In the genomic region with DNA sequence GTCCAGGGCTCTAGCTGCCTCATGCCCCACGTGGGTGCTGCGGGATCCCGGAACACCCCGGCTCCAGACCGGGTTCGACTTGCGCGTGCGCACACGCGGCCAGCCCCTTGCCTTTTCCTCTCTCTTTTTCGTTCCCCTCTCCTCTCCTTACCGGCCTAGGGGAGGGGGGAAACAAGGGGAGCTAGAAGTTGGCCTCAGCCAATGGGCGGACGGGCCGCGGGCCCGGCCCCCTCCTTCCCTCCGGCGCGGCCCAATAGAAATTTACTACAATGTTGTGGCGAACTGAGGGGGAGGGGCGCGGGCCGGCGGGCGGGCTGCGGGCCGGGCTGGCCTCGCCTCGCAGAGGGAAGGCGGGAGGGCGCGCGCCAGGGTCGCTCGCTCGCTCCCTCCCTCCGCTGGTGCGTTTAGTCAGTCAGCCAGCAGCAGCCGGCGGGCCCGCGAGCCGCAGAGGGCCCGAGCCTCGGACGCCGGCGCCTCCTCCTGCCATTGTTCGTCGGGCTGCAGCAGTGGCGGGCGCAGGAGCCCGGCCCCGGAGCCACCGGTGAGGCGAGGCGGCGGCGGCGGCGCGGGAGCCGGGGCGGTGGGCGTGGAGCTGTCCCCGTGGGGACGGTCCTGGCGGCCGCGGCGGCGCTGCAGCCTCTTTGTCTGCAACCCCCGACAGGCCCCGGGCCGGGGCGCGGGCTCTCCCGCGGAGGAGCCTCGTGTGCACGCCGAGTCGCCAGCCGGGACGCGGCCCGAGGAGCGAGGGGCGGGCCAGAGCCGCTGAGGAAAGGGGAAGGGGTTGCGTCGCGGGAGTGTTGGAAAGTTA, we compare ENCODE assay signal across 8 cellular contexts. TPM values are rescaled to one million over a fixed set of nuclear protein-coding genes. Genes with fewer than 3 reads are reported as not detected.
A peak's percentile ranks its signal among the peaks of the same experiment; 100 is the strongest.
DNase-seq lines count a peak whose midpoint lies in the region; ATAC-seq, FAIRE-seq and TF ChIP-seq lines count a peak whose summit lies in the region.

A gene (plus strand): TSS at position 342 of the 808 bp plus-strand sequence. CDS start 72,869 bp downstream, outside the sequence.

- peak within 1 kb of the TSS; percentile 59 for H4K91ac ChIP-seq in H1 (replicated peaks; ENCODE audit: insufficient read length, low read length)

- peaks cover 50% of the 10 kb centered on the region for H3K4me1 ChIP-seq in CD4-positive, alpha-beta memory T cell (ENCODE audit: insufficient read depth, low read length)
- peaks cover 4 to 15% (median 7%) of the 10 kb centered on the region in 4 experiments; a peak in 5 of 7 replicates for H3K4me1 ChIP-seq in H1 (replicated peaks in 1 of 4; ENCODE audit: control insufficient read depth in 3 of 4, insufficient read depth in 4 of 4, low read length in 3 of 4)
- H3K4me1 ChIP-seq in mesendoderm (ENCODE audit: control insufficient read depth, low read depth, low read length): peaks cover 2% of the 10 kb centered on the region

- no peak for TF ChIP-seq RAD21 in H1 (IDR thresholded peaks at IDR 0.05 in 1 of 2, conservative IDR thresholded peaks at IDR 0.05 in 1 of 2; ENCODE audit: low read depth in 2 of 2, low read length in 2 of 2)

- no peaks in the 10 kb centered on the region for H3K36me3 ChIP-seq in CD4-positive, alpha-beta memory T cell (ENCODE audit: insufficient read depth, low read length)
- H3K36me3 ChIP-seq in H1 (ENCODE audit: control insufficient read depth in 2 of 4, insufficient read depth in 4 of 4, low read length in 3 of 4) (no peaks in the 10 kb centered on the region), mesendoderm (ENCODE audit: control insufficient read depth, insufficient read depth, low read length) (no peaks in the 10 kb centered on the region)

- peak; percentile 87 to 91 (median 87) for DNase-seq in CD4-positive, alpha-beta memory T cell
- peak; percentile 95 for DNase-seq in HTR-8/SVneo (ENCODE audit: insufficient read length, low spot score)
- peak; percentile 85 to 96 for DNase-seq in NOMO-1 (lab: John Stamatoyannopoulos, UW; ENCODE audit: unreplicated experiment in 2 of 2)
- peak; percentile 79 to 80 for DNase-seq in activated CD8-positive, alpha-beta memory T cell treated with anti-CD3 and anti-CD28 coated beads for 4 hours (ENCODE audit: low read depth in 2 of 2)
- peak; percentile 96 for DNase-seq in H1 (ENCODE audit: low read depth in 1 of 2, low spot score in 2 of 2)
- peak; percentile 99 for DNase-seq in mesendoderm
- peak; percentile 79 for DNase-seq in stimulated activated CD8-positive, alpha-beta memory T cell treated with anti-CD3 and anti-CD28 coated beads, Interleukin-12 subunit alpha, Interleukin-12 subunit beta, amount 100 ng/mL, for 24 hours (ENCODE audit: extremely low read depth)

- POLR2A ChIA-PET in CD4-positive, alpha-beta memory T cell (lab: Charles Lee; ENCODE audit: partially characterized antibody): interaction anchor here (0.5 to 4.2 kb wide), 36 partner anchors 11 to 1189 kb away, joined by 3 to 101 read pairs (median 5); a partner anchor contains a TSS
- POLR2A ChIA-PET in H1 (lab: Charles Lee; ENCODE audit: partially characterized antibody): interaction anchor here (0.5 to 3.0 kb wide), 34 partner anchors 9 to 283 kb away, joined by 3 to 18 read pairs (median 4); no protein-coding TSS in a partner anchor

- no peak for TF ChIP-seq CTCF in H1 (IDR thresholded peaks at IDR 0.05; ENCODE audit: control extremely low read depth in 1 of 3, insufficient read depth in 1 of 3, low read depth in 1 of 3, low read length in 3 of 3)

- H3K56ac ChIP-seq in H1 (replicated peaks; ENCODE audit: insufficient read length, low read depth, low read length): peak within 1 kb of the TSS; percentile 70
- peak within 1 kb of the TSS; percentile 95 for H3K56ac ChIP-seq in mesendoderm (ENCODE audit: low read length)

- H3K4me2 ChIP-seq in H1 (ENCODE audit: insufficient read depth in 1 of 2, low read depth in 2 of 2, low read length in 2 of 2) (peak within 1 kb of the TSS; percentile 79 to 91), mesendoderm (ENCODE audit: low read length) (peak within 1 kb of the TSS; percentile 73)

- peak within 1 kb of the TSS; percentile 82 for H2BK12ac ChIP-seq in H1 (ENCODE audit: low read depth, low read length)

- H2BK20ac ChIP-seq in H1 (ENCODE audit: low read length): no peak within 1 kb of the TSS

- peak within 1 kb of the TSS; percentile 84 for H2BK120ac ChIP-seq in H1 (replicated peaks; ENCODE audit: low read depth, low read length)
- no peak within 1 kb of the TSS for H2BK120ac ChIP-seq in mesendoderm (ENCODE audit: low read depth, low read length)

- no peak within 1 kb of the TSS for H3K14ac ChIP-seq in H1 (ENCODE audit: insufficient read length)

- peak within 1 kb of the TSS; percentile 89 for H2AFZ ChIP-seq in H1 (ENCODE audit: low read length)

- H3K4me3 Mint-ChIP-seq in CD4-positive, alpha-beta memory T cell: peak within 1 kb of the TSS; percentile 98 to 99 (median 99)

- peaks cover 0 to 3% (median 0%) of the 10 kb centered on the region in 8 donors for H3K9me3 Mint-ChIP-seq in CD4-positive, alpha-beta memory T cell

- no peak within 1 kb of the TSS for H3K23ac ChIP-seq in H1 (ENCODE audit: insufficient read length)
- peak within 1 kb of the TSS; percentile 15 for H3K23ac ChIP-seq in mesendoderm (ENCODE audit: low read length)

- H2BK5ac ChIP-seq in H1 (ENCODE audit: low read depth, low read length) (peak within 1 kb of the TSS; percentile 41; the same call in 1 of the 2 replicates), mesendoderm (ENCODE audit: low read length) (no peak within 1 kb of the TSS)

- H3K27ac Mint-ChIP-seq in CD4-positive, alpha-beta memory T cell: peak within 1 kb of the TSS; percentile 93 to 98 (median 96)

- H4K8ac ChIP-seq in H1 (ENCODE audit: extremely low read depth, insufficient read depth, low read length): peak within 1 kb of the TSS; percentile 98
- H4K8ac ChIP-seq in mesendoderm (ENCODE audit: low read depth, low read length): no peak within 1 kb of the TSS

- peaks cover 0 to 44% of the 10 kb centered on the region in 2 experiments; a peak in 2 of 4 replicates for H3K79me2 ChIP-seq in H1 (ENCODE audit: control insufficient read depth in 1 of 2, insufficient read depth in 2 of 2, low read length in 2 of 2)
- H3K79me2 ChIP-seq in mesendoderm (ENCODE audit: control insufficient read depth, insufficient read depth, low read length): no peaks in the 10 kb centered on the region

- no peaks in the 10 kb centered on the region; the same call in 1 of the 2 replicates for H3K79me1 ChIP-seq in H1 (ENCODE audit: low read depth, low read length)
- no peaks in the 10 kb centered on the region for H3K79me1 ChIP-seq in mesendoderm (ENCODE audit: low read length)

- peaks cover 9 to 17% of the 10 kb centered on the region in 2 donors for H3K36me3 Mint-ChIP-seq in CD4-positive, alpha-beta memory T cell

- FAIRE-seq in HTR-8/SVneo (lab: Jason Lieb, UNC) (peak; percentile 78), H1 (lab: Jason Lieb, UNC) (peak; percentile 48)

- peaks cover 34 to 55% (median 40%) of the 10 kb centered on the region in 4 donors for H3K4me1 Mint-ChIP-seq in CD4-positive, alpha-beta memory T cell

- TF ChIP-seq EP300 in H1 (IDR thresholded peaks at IDR 0.05; ENCODE audit: borderline replicate concordance in 1 of 2, low read depth in 2 of 2, low read length in 2 of 2): no peak

- peak; percentile 78 to 90 for TF ChIP-seq POLR2A in H1 (IDR thresholded peaks at IDR 0.05; ENCODE audit: control extremely low read depth in 1 of 2, low read depth in 2 of 2, low read length in 2 of 2)

- peak within 1 kb of the TSS; percentile 83 to 96 (median 90) for H3K9ac ChIP-seq in H1 (replicated peaks in 1 of 4; ENCODE audit: extremely low read depth in 1 of 4, low read depth in 3 of 4, low read length in 3 of 4)
- H3K9ac ChIP-seq in mesendoderm (ENCODE audit: low read length): peak within 1 kb of the TSS; percentile 75

- H2AK5ac ChIP-seq in H1 (ENCODE audit: low read depth, low read length) (peak within 1 kb of the TSS; percentile 87; the same call in 1 of the 2 replicates), mesendoderm (ENCODE audit: low read length) (no peak within 1 kb of the TSS)

- H3K4ac ChIP-seq in H1 (replicated peaks; ENCODE audit: insufficient read length, low read depth, low read length) (peak within 1 kb of the TSS; percentile 63), mesendoderm (ENCODE audit: low read depth, low read length) (no peak within 1 kb of the TSS)

- 2% methylated on average over 33 of the region's 95 CpGs; no CpG with 5 or more reads in 1 of the 2 experiments for WGBS in H1 (ENCODE audit: extremely low coverage in 1 of 2, insufficient coverage in 1 of 2, insufficient read length in 1 of 2, insufficient replicate concordance in 2 of 2, low coverage in 1 of 2, low lambda C conversion rate in 2 of 2, missing lambda C conversion rate in 1 of 2), 2 experiments
- no CpG with 5 or more reads among the region's 95 CpGs for WGBS in mesendoderm (ENCODE audit: extremely low coverage, insufficient coverage, low lambda C conversion rate)

- 0 out of 2 replicates have a peak within 1 kb of the TSS, but pooled peaks have one; percentile 1 for H2BK15ac ChIP-seq in H1 (ENCODE audit: low read length)
- H2BK15ac ChIP-seq in mesendoderm (replicated peaks; ENCODE audit: low read depth): no peak within 1 kb of the TSS

- peak within 1 kb of the TSS; percentile 83 to 90 for H3K4me3 ChIP-seq in CD4-positive, alpha-beta memory T cell (ENCODE audit: low read length in 2 of 2)
- H3K4me3 ChIP-seq in H1 (ENCODE audit: extremely low read depth in 1 of 4, insufficient read depth in 2 of 4, low read depth in 3 of 4, low read length in 4 of 4) (peak within 1 kb of the TSS; percentile 78 to 95 (median 94)), mesendoderm (ENCODE audit: low read length) (peak within 1 kb of the TSS; percentile 77)

- CTCF ChIA-PET in CD4-positive, alpha-beta memory T cell (lab: Charles Lee; ENCODE audit: partially characterized antibody): interaction anchor here (1.0 to 3.0 kb wide), 11 partner anchors 13 to 118 kb away, joined by 3 to 22 read pairs (median 7); no protein-coding TSS in a partner anchor
- CTCF ChIA-PET in H1 (lab: Charles Lee; ENCODE audit: partially characterized antibody): interaction anchor here (0.7 to 2.6 kb wide), 8 partner anchors 10 to 118 kb away, joined by 3 to 10 read pairs (median 5); no protein-coding TSS in a partner anchor

- H3K27ac ChIP-seq in CD4-positive, alpha-beta memory T cell (ENCODE audit: low read depth, low read length): peak within 1 kb of the TSS; percentile 65
- H3K27ac ChIP-seq in H1 (ENCODE audit: low read depth, low read length): peak within 1 kb of the TSS; percentile 74
- peak within 1 kb of the TSS; percentile 84 for H3K27ac ChIP-seq in mesendoderm (ENCODE audit: low read depth, low read length)

- intact Hi-C loops in CD4-positive, alpha-beta memory T cell (cut with micrococcal nuclease): loop anchor here (1.0 to 5.0 kb wide), 3 partner anchors 13 to 38 kb away; no protein-coding TSS in a partner anchor

- H3K27me3 Mint-ChIP-seq in CD4-positive, alpha-beta memory T cell: no peaks in the 10 kb centered on the region

- peaks cover 0 to 1% of the 10 kb centered on the region in 2 experiments for H4K20me1 ChIP-seq in H1 (replicated peaks in 1 of 2; ENCODE audit: control insufficient read depth in 1 of 2, insufficient read depth in 2 of 2, low read length in 2 of 2)

- H4K5ac ChIP-seq in H1 (ENCODE audit: insufficient read length, low read depth, low read length) (peak within 1 kb of the TSS; percentile 61), mesendoderm (ENCODE audit: low read length) (peak within 1 kb of the TSS; percentile 99)

- H3K27me3 ChIP-seq in CD4-positive, alpha-beta memory T cell (ENCODE audit: insufficient read depth, low read length): no peaks in the 10 kb centered on the region
- H3K27me3 ChIP-seq in H1 (replicated peaks in 1 of 4; ENCODE audit: control insufficient read depth in 3 of 4, extremely low read depth in 1 of 4, insufficient read depth in 3 of 4, low read length in 3 of 4) (no peaks in the 10 kb centered on the region), mesendoderm (ENCODE audit: insufficient read depth, low read length, poor library complexity) (no peaks in the 10 kb centered on the region)

- H3K18ac ChIP-seq in H1 (ENCODE audit: extremely low read depth, low read length) (peak within 1 kb of the TSS; percentile 84), mesendoderm (ENCODE audit: low read length) (peak within 1 kb of the TSS; percentile 71)

- peaks cover 5% of the 10 kb centered on the region; the same call in 1 of the 2 replicates for H3K23me2 ChIP-seq in H1 (ENCODE audit: low read depth, low read length)

- peak; percentile 82 for ATAC-seq in GM21360 (IDR thresholded peaks at IDR 0.05; ENCODE audit: unreplicated experiment)

- no peaks in the 10 kb centered on the region for H3K9me3 ChIP-seq in CD4-positive, alpha-beta memory T cell (ENCODE audit: control insufficient read depth in 1 of 2, low read length in 2 of 2)
- H3K9me3 ChIP-seq in H1 (ENCODE audit: insufficient read depth in 2 of 2, low read depth in 1 of 2, low read length in 1 of 2): no peaks in the 10 kb centered on the region

RNA-seq across cellular contexts. Expression of the gene that starts here (rescaled TPM):
- total RNA-seq in CD4-positive, alpha-beta memory T cell: 100 to 1,000 TPM; 320 to 321 TPM
- 100 to 1,000 TPM in 1 of 2 donors, 10 to 100 TPM in 1; 56.1 to 106 TPM for polyA plus RNA-seq in CD4-positive, alpha-beta memory T cell
- 106 and 109 TPM in 2 replicates for total RNA-seq in H1 (2021; fragmentation: NEBNext Ultra II Directional; extraction: Animal tissue kit (Norgen Biotek cat#: 25700))
- 35.5 and 36.7 TPM in 2 replicates for polyA plus RNA-seq in H1 (2011; rRNA removed)
- 58.6 TPM for polyA plus RNA-seq in H1 (2011; cell fraction: cytosol; rRNA removed)
- polyA plus RNA-seq in H1 (2011; cell fraction: nucleus; rRNA removed): 36.4 TPM
- 50.2 to 77.7 TPM (median 59.5 TPM) in 4 replicates for polyA plus RNA-seq in H1 (2012, experiment 1 of 2)
- 5.6 TPM for polyA plus RNA-seq in H1 (2012, experiment 2 of 2)
- polyA plus RNA-seq in H1 (2013, experiment 1 of 2): 46.2 TPM
- polyA plus RNA-seq in H1 (2013, experiment 2 of 2): 48.2 TPM
- 75.8 and 125 TPM in 2 replicates for polyA minus RNA-seq in H1 (2011; rRNA and poly(A)+ RNA removed)
- 71.1 TPM for polyA minus RNA-seq in H1 (2011; cell fraction: cytosol; rRNA and poly(A)+ RNA removed)
- polyA minus RNA-seq in H1 (2011; cell fraction: nucleus; rRNA and poly(A)+ RNA removed): 81.0 TPM
- polyA plus RNA-seq in mesendoderm (2013, experiment 1 of 2): 40.0 TPM
- 41.4 TPM for polyA plus RNA-seq in mesendoderm (2013, experiment 2 of 2)

Comparison
In these comparisons a context has a peak if more than half of its experiments do, and no peak if none do; other contexts are left out.
1. Peak in every context shown above with its lines: DNase-seq, ATAC-seq, H3K4me3 ChIP-seq and H3K27ac ChIP-seq.